In genomic region chr1:206512521-206513180, GRCh38 we compare ENCODE assay signal across 10 cellular contexts. TPM values are rescaled to one million over a fixed set of nuclear protein-coding genes. Genes with fewer than 3 reads are reported as not detected.
DNase-seq lines count a peak whose midpoint lies in the region; ATAC-seq, FAIRE-seq and TF ChIP-seq lines count a peak whose summit lies in the region.
"Had no signal": no experiment of that assay in that cellular context is flagged by ENCODE, and none has a peak within 500 bp of the region (broad histone marks: within the 10 kb centered on the region; RNA-seq: fewer than 3 reads in every experiment).

No MANE protein-coding gene starts in this region.

- H3K4me2 ChIP-seq in neural progenitor cell = no peak overlapping the region

- no peak for TF ChIP-seq CTCF in RWPE2 (IDR thresholded peaks at IDR 0.05; ENCODE audit: poor library complexity, severe bottlenecking)
- no peak for TF ChIP-seq CTCF in endodermal cell (conservative IDR thresholded peaks at IDR 0.05)
- TF ChIP-seq CTCF in neural progenitor cell (IDR thresholded peaks at IDR 0.05) = no peak
- TF ChIP-seq CTCF in tibial nerve (IDR thresholded peaks at IDR 0.05) = no peak
- TF ChIP-seq CTCF in kidney (IDR thresholded peaks at IDR 0.05; ENCODE audit: borderline replicate concordance, extremely low read depth, insufficient read depth) = no peak

- peaks cover 13% of the 10 kb centered on the region for H3K4me1 Mint-ChIP-seq in endodermal cell
- H3K4me1 Mint-ChIP-seq in neural progenitor cell = peaks cover 55% of the 10 kb centered on the region

- DNase-seq in RWPE2 (ENCODE audit: low spot score) (no peak), endodermal cell (no peak), neural progenitor cell (ENCODE audit: low spot score) (no peak), tibial nerve (ENCODE audit: low spot score in 2 of 2) (peak in 1 of 2 donors; percentile 9), kidney (no peak)
- DNase-seq: activated CD4-positive, alpha-beta T cell treated with anti-CD3 and anti-CD28 coated beads, Interleukin-2, amount 50 U/mL, for 4 hours; mesendoderm; NK-92 treated with Interleukin-12 subunit alpha and Interleukin-12 subunit beta, amount 100 ng/mL, for 24 hours had no signal

- no peak for FAIRE-seq in kidney (lab: Jason Lieb, UNC)

- H3K4me3 ChIP-seq in RWPE2 (ENCODE audit: severe bottlenecking) (no peak overlapping the region), endodermal cell (ENCODE audit: low read length) (no peak overlapping the region), neural progenitor cell (no peak overlapping the region), tibial nerve (no peak overlapping the region), kidney (ENCODE audit: low read length in 2 of 2) (no peak overlapping the region)

- H2AFZ ChIP-seq in neural progenitor cell (replicated peaks) = no peak overlapping the region

- no peaks in the 10 kb centered on the region for H3K36me3 Mint-ChIP-seq in endodermal cell (ENCODE audit: low read depth)
- no peaks in the 10 kb centered on the region for H3K36me3 Mint-ChIP-seq in neural progenitor cell

- peak overlapping the region; percentile 95 for H3K27ac ChIP-seq in RWPE2 (ENCODE audit: poor library complexity, severe bottlenecking)
- H3K27ac ChIP-seq in endodermal cell (ENCODE audit: low read depth, low read length) = peak overlapping the region; percentile 65
- H3K27ac ChIP-seq in neural progenitor cell = no peak overlapping the region
- peak overlapping the region; percentile 32 to 82 (median 56) for H3K27ac ChIP-seq in tibial nerve
- peak overlapping the region in 1 of 2 donors; percentile 67 for H3K27ac ChIP-seq in kidney (ENCODE audit: low read depth in 2 of 2, low read length in 2 of 2)

- H3F3A ChIP-seq in neural progenitor cell (ENCODE audit: low read depth) = no peaks in the 10 kb centered on the region

- TF ChIP-seq EP300 in tibial nerve (IDR thresholded peaks at IDR 0.05) = no peak

- H3K27ac Mint-ChIP-seq in endodermal cell (no peak overlapping the region), neural progenitor cell (peak overlapping the region; percentile 74)

- H3K27me3 ChIP-seq in RWPE2 (ENCODE audit: insufficient read depth, poor library complexity, severe bottlenecking) (no peaks in the 10 kb centered on the region), endodermal cell (ENCODE audit: control insufficient read depth, insufficient read depth, low read length, poor library complexity, severe bottlenecking) (peaks cover 33% of the 10 kb centered on the region), neural progenitor cell (peaks cover 39% of the 10 kb centered on the region), tibial nerve (peaks cover 0 to 11% of the 10 kb centered on the region in 2 donors)

- no peak overlapping the region for H3K4me3 Mint-ChIP-seq in endodermal cell
- peak overlapping the region; percentile 52 for H3K4me3 Mint-ChIP-seq in neural progenitor cell

- no peaks in the 10 kb centered on the region for H3K9me3 Mint-ChIP-seq in endodermal cell
- no peaks in the 10 kb centered on the region for H3K9me3 Mint-ChIP-seq in neural progenitor cell

- no peaks in the 10 kb centered on the region for H3K36me3 ChIP-seq in RWPE2 (ENCODE audit: low read depth)
- no peaks in the 10 kb centered on the region for H3K36me3 ChIP-seq in endodermal cell (ENCODE audit: control insufficient read depth, insufficient read depth, low read length)
- no peaks in the 10 kb centered on the region for H3K36me3 ChIP-seq in neural progenitor cell
- H3K36me3 ChIP-seq in tibial nerve = no peaks in the 10 kb centered on the region
- no peaks in the 10 kb centered on the region for H3K36me3 ChIP-seq in kidney (ENCODE audit: control insufficient read depth in 1 of 2, insufficient read depth in 2 of 2, low read length in 2 of 2)

- peaks cover 8% of the 10 kb centered on the region for H4K20me1 ChIP-seq in neural progenitor cell (ENCODE audit: low read depth)

- H3K27me3 Mint-ChIP-seq in endodermal cell (ENCODE audit: insufficient read depth) = peaks cover 42% of the 10 kb centered on the region
- peaks cover 49% of the 10 kb centered on the region for H3K27me3 Mint-ChIP-seq in neural progenitor cell (ENCODE audit: insufficient read depth, low read depth)

- H3K9ac ChIP-seq in endodermal cell (ENCODE audit: extremely low read depth, low read length, poor library complexity, severe bottlenecking) (no peak overlapping the region), neural progenitor cell (no peak overlapping the region), kidney (ENCODE audit: low read length in 2 of 2) (peak overlapping the region in 1 of 2 donors; percentile 29)

- intact Hi-C loops in kidney (cut with DNase I) = no loop called here

- ATAC-seq in RWPE2 (ENCODE audit: low read depth) = peak; percentile 0; the same call in 1 of the 3 replicates
- no peak for ATAC-seq in GM18868 (IDR thresholded peaks at IDR 0.05; ENCODE audit: unreplicated experiment)
- no peak for ATAC-seq in GM18498 (IDR thresholded peaks at IDR 0.05; ENCODE audit: unreplicated experiment)

- H3K4me1 ChIP-seq in RWPE2 (ENCODE audit: insufficient read depth, poor library complexity, severe bottlenecking) (peaks cover 57% of the 10 kb centered on the region), endodermal cell (ENCODE audit: control insufficient read depth, insufficient read depth, low read length) (peaks cover 4% of the 10 kb centered on the region), neural progenitor cell (peaks cover 12% of the 10 kb centered on the region), tibial nerve (peaks cover 0 to 69% (median 16%) of the 10 kb centered on the region in 4 donors), kidney (ENCODE audit: control insufficient read depth in 1 of 2, insufficient read depth in 1 of 2, low read depth in 1 of 2, low read length in 2 of 2) (peaks cover 0 to 8% of the 10 kb centered on the region in 2 donors)

- no peaks in the 10 kb centered on the region for H3K9me3 ChIP-seq in RWPE2 (ENCODE audit: severe bottlenecking)
- no peaks in the 10 kb centered on the region for H3K9me3 ChIP-seq in endodermal cell (ENCODE audit: control insufficient read depth, low read length)
- no peaks in the 10 kb centered on the region for H3K9me3 ChIP-seq in neural progenitor cell (ENCODE audit: low read depth)
- H3K9me3 ChIP-seq in tibial nerve = no peaks in the 10 kb centered on the region
- no peaks in the 10 kb centered on the region for H3K9me3 ChIP-seq in kidney (ENCODE audit: control insufficient read depth in 1 of 2, low read length in 2 of 2)

- WGBS in endodermal cell (ENCODE audit: insufficient coverage in 1 of 2, insufficient read length in 1 of 2), 2 experiments = 73 to 85% methylated on average over 5 to 11 of the region's 11 CpGs
- WGBS in tibial nerve, 2 donors = 65 to 70% methylated on average over 11 of the region's 11 CpGs

- no peak for TF ChIP-seq POLR2A in tibial nerve (IDR thresholded peaks at IDR 0.05)

- H3K79me2 ChIP-seq in neural progenitor cell (ENCODE audit: low read depth) = no peaks in the 10 kb centered on the region

RNA-seq across cellular contexts. Expression of gene RASSF5, which starts 5.3 kb away (rescaled TPM):
- total RNA-seq in endodermal cell = under 1 TPM; 0.20 to 0.26 TPM
- polyA plus RNA-seq in endodermal cell (2013, experiment 1 of 2) = 0.50 TPM
- polyA plus RNA-seq in endodermal cell (2013, experiment 2 of 2) = 0.75 TPM
- total RNA-seq in neural progenitor cell (ENCODE audit: low replicate concordance) = 0.19 and 0.43 TPM in 2 replicates
- 10 to 100 TPM; 24.0 to 32.9 (median 30.2) TPM for total RNA-seq in tibial nerve
- 18.8 TPM for total RNA-seq in kidney
- 2.4 TPM for polyA plus RNA-seq in kidney (ENCODE audit: insufficient read depth, low read depth, low replicate concordance)

RNA-seq across cellular contexts. Expression of gene IKBKE, which starts 42.4 kb away (rescaled TPM):
- total RNA-seq in endodermal cell (1 to 10 TPM; 5.0 to 8.5 TPM), neural progenitor cell (ENCODE audit: low replicate concordance) (0.26 and 2.7 TPM in 2 replicates), tibial nerve (10 to 100 TPM in 1 of 4 donors, 1 to 10 TPM in 3; 1.5 to 18.0 (median 3.7) TPM), kidney (14.5 TPM)
- 2.7 TPM for polyA plus RNA-seq in endodermal cell (2013, experiment 1 of 2)
- polyA plus RNA-seq in endodermal cell (2013, experiment 2 of 2) = 1.9 TPM
- 3.4 TPM for polyA plus RNA-seq in kidney (ENCODE audit: insufficient read depth, low read depth, low replicate concordance)

Comparison
In these comparisons a context has a peak if more than half of its experiments do, and no peak if none do; other contexts are left out.
1. RNA of gene RASSF5, which starts 5.3 kb away (total RNA-seq): 24.0 to 32.9 TPM in tibial nerve and 18.8 TPM in kidney (single experiment); 0.19 to 0.43 TPM in neural progenitor cell and 0.20 to 0.26 TPM in endodermal cell; every median in the first group is over 10 times any median in the second.